ENCODE assay signal across 1 cellular context in genomic region chr1:27864264-27864895, GRCh38.
TF ChIP-seq lines count a peak whose summit lies in the region.

No MANE protein-coding gene starts in this region.

TF ChIP-seq in GM23338, 12 proteins besides CTCF, POLR2A, EP300 and RAD21 (continued from another document):
- TF ChIP-seq ZNF462 (CRISPR knock-in tag; IDR thresholded peaks at IDR 0.05) = no peak
- TF ChIP-seq CREB1 (CRISPR knock-in tag; IDR thresholded peaks at IDR 0.05; ENCODE audit: low read depth) = no peak
- TF ChIP-seq ZNF114 (CRISPR knock-in tag; IDR thresholded peaks at IDR 0.05) = no peak
- no peak for TF ChIP-seq ZNF331 (CRISPR knock-in tag; IDR thresholded peaks at IDR 0.05; ENCODE audit: low read depth)
- TF ChIP-seq POLR2AphosphoS5 (IDR thresholded peaks at IDR 0.05; ENCODE audit: low read depth) = no peak
- TF ChIP-seq EZH2phosphoT487 (IDR thresholded peaks at IDR 0.05; ENCODE audit: unreplicated experiment) = no peak
- no peak for TF ChIP-seq REST (IDR thresholded peaks at IDR 0.05; ENCODE audit: unreplicated experiment)
- TF ChIP-seq JUNB (IDR thresholded peaks at IDR 0.05; ENCODE audit: unreplicated experiment) = no peak
- no peak for TF ChIP-seq STAT1 (IDR thresholded peaks at IDR 0.05; ENCODE audit: unreplicated experiment)
